21 cellular contexts compared by ENCODE assay signal in the genomic region with DNA sequence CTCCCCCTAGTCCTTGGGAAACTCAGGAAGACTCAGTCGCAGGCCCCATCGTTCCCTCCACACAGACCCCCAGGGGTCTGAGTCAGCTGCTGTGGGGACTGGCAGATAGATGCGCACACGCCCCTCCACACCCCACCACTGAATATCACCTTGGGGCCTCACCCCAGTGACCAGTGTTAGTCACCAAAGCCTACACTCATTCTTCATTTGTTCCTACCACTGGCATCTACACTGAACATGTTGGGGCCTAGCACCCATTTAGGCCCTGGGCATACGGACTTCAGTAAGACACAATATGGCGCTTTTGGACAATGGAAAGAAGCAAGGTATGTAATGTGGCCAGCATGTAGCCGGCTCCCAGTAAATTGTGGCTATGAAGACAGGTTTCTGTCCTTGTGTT.
DNase-seq lines count a peak whose midpoint lies in the region; ATAC-seq, FAIRE-seq and TF ChIP-seq lines count a peak whose summit lies in the region.
"Had no signal": no experiment of that assay in that cellular context is flagged by ENCODE, and none has a peak within 500 bp of the region (broad histone marks: within the 10 kb centered on the region; RNA-seq: fewer than 3 reads in every experiment).

No MANE protein-coding gene starts in this region.

- no peaks in the 10 kb centered on the region for H3K4me1 ChIP-seq in PC-3 (ENCODE audit: insufficient read depth, low read length)
- H3K4me1 ChIP-seq: SJSA1 had no signal

- H3F3A ChIP-seq in PC-3 (ENCODE audit: low read length, unreplicated experiment), result no peaks in the 10 kb centered on the region

- no peak overlapping the region for H3K4me2 ChIP-seq in PC-3 (ENCODE audit: low read length)

- H3K27me3 Mint-ChIP-seq in activated naive CD4-positive, alpha-beta T cell treated with anti-CD3 and anti-CD28 coated beads, Interleukin-2, amount 10 ng/mL, durations not matched to agents 7 days and 5 days, result no peaks in the 10 kb centered on the region
- H3K27me3 Mint-ChIP-seq: CD4-positive, CD25-positive, alpha-beta regulatory T cell had no signal

- no peaks in the 10 kb centered on the region for H3K36me3 Mint-ChIP-seq in stimulated activated effector memory CD8-positive, alpha-beta T cell treated with anti-CD3 and anti-CD28 coated beads, Interleukin-12 subunit alpha, Interleukin-12 subunit beta, amount 100 ng/mL, for 72 hours
- H3K36me3 Mint-ChIP-seq in activated naive CD4-positive, alpha-beta T cell treated with anti-CD3 and anti-CD28 coated beads, Interleukin-2, amount 10 ng/mL, durations not matched to agents 7 days and 5 days, result no peaks in the 10 kb centered on the region
- H3K36me3 Mint-ChIP-seq: CD4-positive, CD25-positive, alpha-beta regulatory T cell had no signal

- BruUV-seq in PC-3 (replicated peaks; lab: Mats Ljungman, UMichigan), result no TSS peak

- no peak for FAIRE-seq in H54 (lab: Jason Lieb, UNC)

- H3K4me3 ChIP-seq in SK-N-MC, result no peak overlapping the region
- H3K4me3 ChIP-seq in epithelial cell of esophagus (ENCODE audit: low read length), result no peak overlapping the region
- no peak overlapping the region for H3K4me3 ChIP-seq in PC-3 (ENCODE audit: low read length)
- H3K4me3 ChIP-seq: SJSA1 had no signal

- DNase-seq in GM13976 (ENCODE audit: low spot score) (peak; percentile 3), SK-N-MC (ENCODE audit: low read depth, low spot score) (no peak), epithelial cell of esophagus (ENCODE audit: low read depth) (peak; percentile 77), PC-3 (no peak), H54 (ENCODE audit: insufficient read length, low spot score) (no peak)
- DNase-seq in stimulated activated effector memory CD8-positive, alpha-beta T cell treated with anti-CD3 and anti-CD28 coated beads, Interleukin-12 subunit alpha, Interleukin-12 subunit beta, amount 100 ng/mL, for 72 hours (ENCODE audit: low spot score in 2 of 2), result no peak
- DNase-seq in activated naive CD4-positive, alpha-beta T cell treated with anti-CD3 and anti-CD28 coated beads, Interleukin-2, amount 10 ng/mL, durations not matched to agents 7 days and 5 days, result no peak
- DNase-seq: CD4-positive, CD25-positive, alpha-beta regulatory T cell; H9; KBM-7; MM.1S; NCI-H1092; NCI-H1436; NCI-H2029; NCI-H226; NCI-H510A treated with DMSO at 0.1 percent for 48 hours; NCI-H774; NK-92 treated with Interleukin-12 subunit alpha and Interleukin-12 subunit beta, amount 100 ng/mL, for 24 hours had no signal

- no peaks in the 10 kb centered on the region for H3K9me3 Mint-ChIP-seq in stimulated activated effector memory CD8-positive, alpha-beta T cell treated with anti-CD3 and anti-CD28 coated beads, Interleukin-12 subunit alpha, Interleukin-12 subunit beta, amount 100 ng/mL, for 72 hours
- H3K9me3 Mint-ChIP-seq in activated naive CD4-positive, alpha-beta T cell treated with anti-CD3 and anti-CD28 coated beads, Interleukin-2, amount 10 ng/mL, durations not matched to agents 7 days and 5 days, result no peaks in the 10 kb centered on the region
- H3K9me3 Mint-ChIP-seq: CD4-positive, CD25-positive, alpha-beta regulatory T cell had no signal

- TF ChIP-seq CTCF in GM13976 (IDR thresholded peaks at IDR 0.05; ENCODE audit: borderline replicate concordance, control extremely low read depth, extremely low read depth, insufficient read depth, missing control alignments) (no peak), epithelial cell of esophagus (IDR thresholded peaks at IDR 0.05; ENCODE audit: insufficient read depth, low read depth, low read length, missing control alignments) (no peak), PC-3 (conservative IDR thresholded peaks at IDR 0.05; ENCODE audit: low read depth, low read length) (no peak)

- H3K4me1 Mint-ChIP-seq in stimulated activated effector memory CD8-positive, alpha-beta T cell treated with anti-CD3 and anti-CD28 coated beads, Interleukin-12 subunit alpha, Interleukin-12 subunit beta, amount 100 ng/mL, for 72 hours, result no peaks in the 10 kb centered on the region
- H3K4me1 Mint-ChIP-seq in activated naive CD4-positive, alpha-beta T cell treated with anti-CD3 and anti-CD28 coated beads, Interleukin-2, amount 10 ng/mL, durations not matched to agents 7 days and 5 days, result no peaks in the 10 kb centered on the region
- H3K4me1 Mint-ChIP-seq: CD4-positive, CD25-positive, alpha-beta regulatory T cell had no signal

- H3K27me3 ChIP-seq in PC-3 (ENCODE audit: low read length), result peaks cover 3% of the 10 kb centered on the region; the same call in 1 of the 2 replicates
- H3K27me3 ChIP-seq: SJSA1 had no signal

- in situ Hi-C loops in GM13976 (cut with MboI; ENCODE audit: low sequenced_read_pairs, unreplicated experiment), result no loop called here

- no peak for TF ChIP-seq POLR2A in H54 (IDR thresholded peaks at IDR 0.05; ENCODE audit: low read depth, low read length)

- peak overlapping the region; percentile 48 for H3K27ac Mint-ChIP-seq in stimulated activated effector memory CD8-positive, alpha-beta T cell treated with anti-CD3 and anti-CD28 coated beads, Interleukin-12 subunit alpha, Interleukin-12 subunit beta, amount 100 ng/mL, for 72 hours
- H3K27ac Mint-ChIP-seq in activated naive CD4-positive, alpha-beta T cell treated with anti-CD3 and anti-CD28 coated beads, Interleukin-2, amount 10 ng/mL, durations not matched to agents 7 days and 5 days, result no peak overlapping the region
- H3K27ac Mint-ChIP-seq: CD4-positive, CD25-positive, alpha-beta regulatory T cell; H9 had no signal

- intact Hi-C loops in PC-3 (cut with micrococcal nuclease), result no loop called here

- H3K4me3 Mint-ChIP-seq in stimulated activated effector memory CD8-positive, alpha-beta T cell treated with anti-CD3 and anti-CD28 coated beads, Interleukin-12 subunit alpha, Interleukin-12 subunit beta, amount 100 ng/mL, for 72 hours, result no peak overlapping the region
- H3K4me3 Mint-ChIP-seq in activated naive CD4-positive, alpha-beta T cell treated with anti-CD3 and anti-CD28 coated beads, Interleukin-2, amount 10 ng/mL, durations not matched to agents 7 days and 5 days, result no peak overlapping the region
- H3K4me3 Mint-ChIP-seq: CD4-positive, CD25-positive, alpha-beta regulatory T cell had no signal

- H3K9me2 ChIP-seq in PC-3 (replicated peaks; ENCODE audit: low read length), result no peaks in the 10 kb centered on the region

- POLR2A ChIA-PET in PC-3 (lab: Charles Lee; ENCODE audit: unreplicated experiment), result no interaction called here

- H3K9ac ChIP-seq in SK-N-MC (ENCODE audit: insufficient read length) (no peak overlapping the region), PC-3 (ENCODE audit: low read length) (no peak overlapping the region)

- no peaks in the 10 kb centered on the region for H3K79me2 ChIP-seq in PC-3 (ENCODE audit: low read length)

- H3K27ac ChIP-seq in SK-N-MC, result peak overlapping the region; percentile 60; the same call in 1 of the 2 replicates
- no peak overlapping the region for H3K27ac ChIP-seq in PC-3 (ENCODE audit: low read length)
- H3K27ac ChIP-seq: HL-60, SJSA1 had no signal

- CTCF ChIA-PET in PC-3 (lab: Charles Lee), result no interaction called here
- CTCF ChIA-PET in activated naive CD4-positive, alpha-beta T cell treated with anti-CD3 and anti-CD28 coated beads, Interleukin-2, amount 10 ng/mL, durations not matched to agents 7 days and 5 days (lab: Charles Lee), result no interaction called here

- H3K36me3 ChIP-seq in SK-N-MC (ENCODE audit: insufficient read depth, low read length), result no peaks in the 10 kb centered on the region
- no peaks in the 10 kb centered on the region for H3K36me3 ChIP-seq in PC-3 (ENCODE audit: low read depth, low read length)
- H3K36me3 ChIP-seq: SJSA1 had no signal

- ATAC-seq in stimulated activated effector memory CD8-positive, alpha-beta T cell treated with anti-CD3 and anti-CD28 coated beads, Interleukin-12 subunit alpha, Interleukin-12 subunit beta, amount 100 ng/mL, for 72 hours, result no peak
- ATAC-seq in PC-3, result no peak
- ATAC-seq: Panc1 had no signal

- no peak overlapping the region for H2AFZ ChIP-seq in PC-3 (ENCODE audit: low read length)

- H3K9me3 ChIP-seq in SK-N-MC (ENCODE audit: low read depth, low read length) (no peaks in the 10 kb centered on the region), PC-3 (ENCODE audit: low read length) (no peaks in the 10 kb centered on the region)
- H3K9me3 ChIP-seq: SJSA1 had no signal

- no peaks in the 10 kb centered on the region for H4K20me1 ChIP-seq in PC-3 (ENCODE audit: low read length)

Comparison
In these comparisons a context has a peak if more than half of its experiments do, and no peak if none do; other contexts are left out.
1. DNase-seq: peak in GM13976 (single experiment) and epithelial cell of esophagus (single experiment); none in SK-N-MC (single experiment), stimulated activated effector memory CD8-positive, alpha-beta T cell treated with anti-CD3 and anti-CD28 coated beads, Interleukin-12 subunit alpha, Interleukin-12 subunit beta, amount 100 ng/mL, for 72 hours (0 of 2), PC-3 (single experiment), activated naive CD4-positive, alpha-beta T cell treated with anti-CD3 and anti-CD28 coated beads, Interleukin-2, amount 10 ng/mL, durations not matched to agents 7 days and 5 days (single experiment) and H54 (single experiment).